13 cellular contexts compared by ENCODE assay signal in genomic region chr5:109309326-109310063, GRCh38.
"Had no signal": no experiment of that assay in that cellular context is flagged by ENCODE, and none has a peak within 500 bp of the region (broad histone marks: within the 10 kb centered on the region; RNA-seq: fewer than 3 reads in every experiment).

No MANE protein-coding gene starts in this region.

- H3K9me3 Mint-ChIP-seq: activated CD4-positive, alpha-beta memory T cell treated with anti-CD3 and anti-CD28 coated beads for 36 hours; activated T-helper 1 cell treated with anti-CD3 and anti-CD28 coated beads, Interleukin-12 subunit alpha, Interleukin-12 subunit beta, Interleukin-2, Interleukin-4 antibody, amounts not matched to agents 30 ng/mL and 10 ng/mL and 1 ng/mL, durations not matched to agents 14 hours and 24 hours and 36 hours; immature natural killer cell; natural killer cell treated with Interleukin-12 subunit alpha and Interleukin-12 subunit beta and Interleukin-15 and Interleukin-18, amount 100 ng/mL, for 72 hours; stimulated activated naive B cell treated with anti-CD40 and anti-IgM and Interleukin-4, amounts not matched to agents 10 μg/mL and 1 μg/mL and 100 μg/mL, for 72 hours had no signal

- H3K4me3 Mint-ChIP-seq: activated CD4-positive, alpha-beta memory T cell treated with anti-CD3 and anti-CD28 coated beads for 36 hours; activated CD4-positive, alpha-beta T cell treated with anti-CD3 and anti-CD28 coated beads for 36 hours; activated naive CD8-positive, alpha-beta T cell; activated T-helper 1 cell treated with anti-CD3 and anti-CD28 coated beads, Interleukin-12 subunit alpha, Interleukin-12 subunit beta, Interleukin-2, Interleukin-4 antibody, amounts not matched to agents 30 ng/mL and 10 ng/mL and 1 ng/mL, durations not matched to agents 14 hours and 24 hours and 36 hours; immature natural killer cell; natural killer cell treated with Interleukin-12 subunit alpha and Interleukin-12 subunit beta and Interleukin-15 and Interleukin-18, amount 100 ng/mL, for 72 hours; stimulated activated naive B cell treated with anti-CD40 and anti-IgM and Interleukin-4, amounts not matched to agents 10 μg/mL and 1 μg/mL and 100 μg/mL, for 72 hours had no signal

- H3K4me1 ChIP-seq: right atrium auricular region had no signal

- FAIRE-seq: TTC549 had no signal

- ATAC-seq: activated CD4-positive, alpha-beta T cell treated with anti-CD3 and anti-CD28 coated beads for 36 hours; esophagus mucosa; natural killer cell treated with Interleukin-12 subunit alpha and Interleukin-12 subunit beta and Interleukin-15 and Interleukin-18, amount 100 ng/mL, for 72 hours; stimulated activated naive B cell treated with anti-CD40 and anti-IgM and Interleukin-4, amounts not matched to agents 10 μg/mL and 1 μg/mL and 100 μg/mL, for 72 hours had no signal

- H3K4me3 ChIP-seq: right atrium auricular region had no signal

- H3K36me3 ChIP-seq: right atrium auricular region had no signal

- H3K4me1 Mint-ChIP-seq: activated CD4-positive, alpha-beta T cell treated with anti-CD3 and anti-CD28 coated beads for 36 hours; immature natural killer cell; stimulated activated naive B cell treated with anti-CD40 and anti-IgM and Interleukin-4, amounts not matched to agents 10 μg/mL and 1 μg/mL and 100 μg/mL, for 72 hours had no signal

- H3K27ac ChIP-seq: right atrium auricular region had no signal

- H3K27ac Mint-ChIP-seq: activated CD4-positive, alpha-beta memory T cell treated with anti-CD3 and anti-CD28 coated beads for 36 hours; activated CD4-positive, alpha-beta T cell treated with anti-CD3 and anti-CD28 coated beads for 36 hours; activated naive CD8-positive, alpha-beta T cell; activated T-helper 1 cell treated with anti-CD3 and anti-CD28 coated beads, Interleukin-12 subunit alpha, Interleukin-12 subunit beta, Interleukin-2, Interleukin-4 antibody, amounts not matched to agents 30 ng/mL and 10 ng/mL and 1 ng/mL, durations not matched to agents 14 hours and 24 hours and 36 hours; natural killer cell treated with Interleukin-12 subunit alpha and Interleukin-12 subunit beta and Interleukin-15 and Interleukin-18, amount 100 ng/mL, for 72 hours; stimulated activated naive B cell treated with anti-CD40 and anti-IgM and Interleukin-4, amounts not matched to agents 10 μg/mL and 1 μg/mL and 100 μg/mL, for 72 hours had no signal

- H3K36me3 Mint-ChIP-seq: activated CD4-positive, alpha-beta memory T cell treated with anti-CD3 and anti-CD28 coated beads for 36 hours; natural killer cell treated with Interleukin-12 subunit alpha and Interleukin-12 subunit beta and Interleukin-15 and Interleukin-18, amount 100 ng/mL, for 72 hours had no signal

- H3K27me3 ChIP-seq: right atrium auricular region had no signal

- H3K9me3 ChIP-seq: right atrium auricular region had no signal

- DNase-seq: activated CD4-positive, alpha-beta memory T cell treated with anti-CD3 and anti-CD28 coated beads for 36 hours; activated CD4-positive, alpha-beta T cell treated with anti-CD3 and anti-CD28 coated beads for 36 hours; activated T-cell treated with anti-CD3 and anti-CD28 coated beads for 4 hours; effector CD4-positive, alpha-beta T cell; immature natural killer cell; mesenchymal stem cell; stimulated activated naive B cell treated with anti-CD40 and anti-IgM and Interleukin-4, amounts not matched to agents 10 μg/mL and 1 μg/mL and 100 μg/mL, for 72 hours had no signal

- H3K27me3 Mint-ChIP-seq: activated CD4-positive, alpha-beta memory T cell treated with anti-CD3 and anti-CD28 coated beads for 36 hours; activated CD4-positive, alpha-beta T cell treated with anti-CD3 and anti-CD28 coated beads for 36 hours; activated naive CD8-positive, alpha-beta T cell; natural killer cell treated with Interleukin-12 subunit alpha and Interleukin-12 subunit beta and Interleukin-15 and Interleukin-18, amount 100 ng/mL, for 72 hours; stimulated activated naive B cell treated with anti-CD40 and anti-IgM and Interleukin-4, amounts not matched to agents 10 μg/mL and 1 μg/mL and 100 μg/mL, for 72 hours had no signal
